ENCODE assay signal across 1 cellular context in the genomic region with DNA sequence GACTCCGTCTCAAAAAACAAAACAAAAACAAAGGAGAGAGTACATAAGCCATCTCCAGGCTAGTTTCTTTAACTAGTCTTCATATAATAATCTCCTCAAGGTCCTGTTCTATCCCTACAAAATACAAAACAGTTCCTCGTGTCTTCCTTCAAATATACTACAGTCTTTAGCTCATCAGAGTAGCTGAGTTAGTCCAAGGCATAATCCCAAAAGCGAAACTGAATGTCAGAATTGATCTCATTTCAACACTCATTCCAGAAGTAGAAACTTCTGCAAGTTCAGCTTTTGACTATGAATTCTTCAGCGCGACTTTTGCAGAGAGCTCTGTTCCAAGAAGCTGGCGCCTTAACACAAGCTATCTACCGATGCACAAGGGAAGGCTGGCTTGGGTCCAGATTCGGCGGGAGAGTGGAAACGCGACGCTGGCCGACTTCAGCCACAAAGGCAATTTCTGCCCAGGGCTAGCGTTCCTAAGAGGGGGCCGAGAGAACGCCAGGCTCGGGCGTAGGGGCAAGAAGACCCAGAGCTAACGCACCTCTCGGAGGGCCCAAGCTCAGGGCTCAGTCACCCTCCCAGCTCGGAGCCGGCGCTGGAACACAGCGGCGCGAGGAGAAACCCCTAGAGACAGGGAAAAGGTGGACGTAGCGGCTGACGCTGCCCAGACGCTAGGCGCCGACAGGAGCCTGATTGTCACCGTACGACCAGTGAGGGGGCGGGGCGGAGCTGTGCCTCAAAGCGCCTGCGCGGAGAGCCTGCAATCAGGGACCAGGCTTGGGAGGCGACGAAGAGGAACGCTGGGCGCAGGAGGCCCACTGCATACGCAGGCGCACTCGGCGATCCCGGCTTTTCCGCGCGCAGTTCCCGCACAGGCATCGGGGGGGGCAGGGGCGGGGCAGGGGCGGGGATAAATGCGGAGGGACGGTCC.
TF ChIP-seq lines count a peak whose summit lies in the region.

No MANE protein-coding gene starts in this region.

TF ChIP-seq in K562, 482 proteins besides CTCF, POLR2A, EP300 and RAD21 (continued from another document and continues in another):
- TF ChIP-seq ZNF263 (CRISPR knock-in tag; IDR thresholded peaks at IDR 0.05; ENCODE audit: borderline replicate concordance) (peak; percentile 34; the same call in 1 of the 2 replicates), ARHGAP35 (IDR thresholded peaks at IDR 0.05; ENCODE audit: partially characterized antibody) (no peak), FOXA3 (CRISPR knock-in tag; conservative IDR thresholded peaks at IDR 0.05 in 1 of 2, IDR thresholded peaks at IDR 0.05 in 1 of 2) (no peak), SNRNP70 (optimal IDR thresholded peaks at IDR 0.05; ENCODE audit: low read depth, low read length) (no peak), MCM2 (IDR thresholded peaks at IDR 0.05; ENCODE audit: low read depth) (no peak), KDM4B (IDR thresholded peaks at IDR 0.05; ENCODE audit: borderline replicate concordance in 2 of 2, low read depth in 1 of 2) (no peak), ZNF347 (CRISPR knock-in tag; IDR thresholded peaks at IDR 0.05; ENCODE audit: low read depth) (no peak), ELF1 (tag; IDR thresholded peaks at IDR 0.05) (no peak), MCM5 (IDR thresholded peaks at IDR 0.05; ENCODE audit: low read depth) (no peak), ZNF165 (CRISPR knock-in tag; IDR thresholded peaks at IDR 0.05; ENCODE audit: borderline replicate concordance) (no peak), NCOA1 (IDR thresholded peaks at IDR 0.05; ENCODE audit: low read depth) (no peak; the same call in 1 of the 2 replicates), CBX1 (IDR thresholded peaks at IDR 0.05; ENCODE audit: low read depth) (no peak), FOSL1 (tag; conservative IDR thresholded peaks at IDR 0.05) (no peak), TRIM28 (IDR thresholded peaks at IDR 0.05) (0 out of 2 replicates have a peak, but pooled peaks have one; percentile 63), NFXL1 (CRISPR knock-in tag; IDR thresholded peaks at IDR 0.05) (no peak; the same call in 1 of the 2 replicates), ZNF644 (tag; IDR thresholded peaks at IDR 0.05; ENCODE audit: low read depth) (no peak), ADNP (tag; IDR thresholded peaks at IDR 0.05) (no peak), TAL1 (IDR thresholded peaks at IDR 0.05) (peak; percentile 40; the same call in 1 of the 2 replicates), EHMT2 (IDR thresholded peaks at IDR 0.05) (no peak), STAG1 (CRISPR knock-in tag; IDR thresholded peaks at IDR 0.05; ENCODE audit: borderline replicate concordance) (no peak), CHD1 (IDR thresholded peaks at IDR 0.05; ENCODE audit: low read length) (peak; percentile 32), NR2C1 (IDR thresholded peaks at IDR 0.05) (no peak), NR2C1 (tag; IDR thresholded peaks at IDR 0.05) (no peak), MXI1 (IDR thresholded peaks at IDR 0.05; ENCODE audit: low read depth, low read length) (no peak; the same call in 1 of the 2 replicates), FOXA1 (IDR thresholded peaks at IDR 0.05; ENCODE audit: borderline replicate concordance) (no peak)
- TF ChIP-seq, protein P1, sequence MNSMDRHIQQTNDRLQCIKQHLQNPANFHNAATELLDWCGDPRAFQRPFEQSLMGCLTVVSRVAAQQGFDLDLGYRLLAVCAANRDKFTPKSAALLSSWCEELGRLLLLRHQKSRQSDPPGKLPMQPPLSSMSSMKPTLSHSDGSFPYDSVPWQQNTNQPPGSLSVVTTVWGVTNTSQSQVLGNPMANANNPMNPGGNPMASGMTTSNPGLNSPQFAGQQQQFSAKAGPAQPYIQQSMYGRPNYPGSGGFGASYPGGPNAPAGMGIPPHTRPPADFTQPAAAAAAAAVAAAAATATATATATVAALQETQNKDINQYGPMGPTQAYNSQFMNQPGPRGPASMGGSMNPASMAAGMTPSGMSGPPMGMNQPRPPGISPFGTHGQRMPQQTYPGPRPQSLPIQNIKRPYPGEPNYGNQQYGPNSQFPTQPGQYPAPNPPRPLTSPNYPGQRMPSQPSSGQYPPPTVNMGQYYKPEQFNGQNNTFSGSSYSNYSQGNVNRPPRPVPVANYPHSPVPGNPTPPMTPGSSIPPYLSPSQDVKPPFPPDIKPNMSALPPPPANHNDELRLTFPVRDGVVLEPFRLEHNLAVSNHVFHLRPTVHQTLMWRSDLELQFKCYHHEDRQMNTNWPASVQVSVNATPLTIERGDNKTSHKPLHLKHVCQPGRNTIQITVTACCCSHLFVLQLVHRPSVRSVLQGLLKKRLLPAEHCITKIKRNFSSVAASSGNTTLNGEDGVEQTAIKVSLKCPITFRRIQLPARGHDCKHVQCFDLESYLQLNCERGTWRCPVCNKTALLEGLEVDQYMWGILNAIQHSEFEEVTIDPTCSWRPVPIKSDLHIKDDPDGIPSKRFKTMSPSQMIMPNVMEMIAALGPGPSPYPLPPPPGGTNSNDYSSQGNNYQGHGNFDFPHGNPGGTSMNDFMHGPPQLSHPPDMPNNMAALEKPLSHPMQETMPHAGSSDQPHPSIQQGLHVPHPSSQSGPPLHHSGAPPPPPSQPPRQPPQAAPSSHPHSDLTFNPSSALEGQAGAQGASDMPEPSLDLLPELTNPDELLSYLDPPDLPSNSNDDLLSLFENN (IDR thresholded peaks at IDR 0.05; ENCODE audit: low read depth in 2 of 2, low read length in 2 of 2), result 0 out of 4 replicates have a peak, but pooled peaks of 1 of the 2 experiments have one; percentile 9
- TF ChIP-seq, protein P2, sequence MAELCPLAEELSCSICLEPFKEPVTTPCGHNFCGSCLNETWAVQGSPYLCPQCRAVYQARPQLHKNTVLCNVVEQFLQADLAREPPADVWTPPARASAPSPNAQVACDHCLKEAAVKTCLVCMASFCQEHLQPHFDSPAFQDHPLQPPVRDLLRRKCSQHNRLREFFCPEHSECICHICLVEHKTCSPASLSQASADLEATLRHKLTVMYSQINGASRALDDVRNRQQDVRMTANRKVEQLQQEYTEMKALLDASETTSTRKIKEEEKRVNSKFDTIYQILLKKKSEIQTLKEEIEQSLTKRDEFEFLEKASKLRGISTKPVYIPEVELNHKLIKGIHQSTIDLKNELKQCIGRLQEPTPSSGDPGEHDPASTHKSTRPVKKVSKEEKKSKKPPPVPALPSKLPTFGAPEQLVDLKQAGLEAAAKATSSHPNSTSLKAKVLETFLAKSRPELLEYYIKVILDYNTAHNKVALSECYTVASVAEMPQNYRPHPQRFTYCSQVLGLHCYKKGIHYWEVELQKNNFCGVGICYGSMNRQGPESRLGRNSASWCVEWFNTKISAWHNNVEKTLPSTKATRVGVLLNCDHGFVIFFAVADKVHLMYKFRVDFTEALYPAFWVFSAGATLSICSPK (IDR thresholded peaks at IDR 0.05; ENCODE audit: borderline replicate concordance), result no peak; the same call in 1 of the 2 replicates
- TF ChIP-seq, protein P3, sequence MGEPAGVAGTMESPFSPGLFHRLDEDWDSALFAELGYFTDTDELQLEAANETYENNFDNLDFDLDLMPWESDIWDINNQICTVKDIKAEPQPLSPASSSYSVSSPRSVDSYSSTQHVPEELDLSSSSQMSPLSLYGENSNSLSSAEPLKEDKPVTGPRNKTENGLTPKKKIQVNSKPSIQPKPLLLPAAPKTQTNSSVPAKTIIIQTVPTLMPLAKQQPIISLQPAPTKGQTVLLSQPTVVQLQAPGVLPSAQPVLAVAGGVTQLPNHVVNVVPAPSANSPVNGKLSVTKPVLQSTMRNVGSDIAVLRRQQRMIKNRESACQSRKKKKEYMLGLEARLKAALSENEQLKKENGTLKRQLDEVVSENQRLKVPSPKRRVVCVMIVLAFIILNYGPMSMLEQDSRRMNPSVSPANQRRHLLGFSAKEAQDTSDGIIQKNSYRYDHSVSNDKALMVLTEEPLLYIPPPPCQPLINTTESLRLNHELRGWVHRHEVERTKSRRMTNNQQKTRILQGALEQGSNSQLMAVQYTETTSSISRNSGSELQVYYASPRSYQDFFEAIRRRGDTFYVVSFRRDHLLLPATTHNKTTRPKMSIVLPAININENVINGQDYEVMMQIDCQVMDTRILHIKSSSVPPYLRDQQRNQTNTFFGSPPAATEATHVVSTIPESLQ (CRISPR knock-in tag; IDR thresholded peaks at IDR 0.05), result peak; percentile 82; the same call in 1 of the 2 replicates
- TF ChIP-seq, protein P4, sequence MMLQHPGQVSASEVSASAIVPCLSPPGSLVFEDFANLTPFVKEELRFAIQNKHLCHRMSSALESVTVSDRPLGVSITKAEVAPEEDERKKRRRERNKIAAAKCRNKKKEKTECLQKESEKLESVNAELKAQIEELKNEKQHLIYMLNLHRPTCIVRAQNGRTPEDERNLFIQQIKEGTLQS (IDR thresholded peaks at IDR 0.05), result no peak
- TF ChIP-seq, protein P4 (CRISPR knock-in tag; conservative IDR thresholded peaks at IDR 0.05), result 0 out of 2 replicates have a peak, but pooled peaks have one; percentile 37
- TF ChIP-seq, protein P5, sequence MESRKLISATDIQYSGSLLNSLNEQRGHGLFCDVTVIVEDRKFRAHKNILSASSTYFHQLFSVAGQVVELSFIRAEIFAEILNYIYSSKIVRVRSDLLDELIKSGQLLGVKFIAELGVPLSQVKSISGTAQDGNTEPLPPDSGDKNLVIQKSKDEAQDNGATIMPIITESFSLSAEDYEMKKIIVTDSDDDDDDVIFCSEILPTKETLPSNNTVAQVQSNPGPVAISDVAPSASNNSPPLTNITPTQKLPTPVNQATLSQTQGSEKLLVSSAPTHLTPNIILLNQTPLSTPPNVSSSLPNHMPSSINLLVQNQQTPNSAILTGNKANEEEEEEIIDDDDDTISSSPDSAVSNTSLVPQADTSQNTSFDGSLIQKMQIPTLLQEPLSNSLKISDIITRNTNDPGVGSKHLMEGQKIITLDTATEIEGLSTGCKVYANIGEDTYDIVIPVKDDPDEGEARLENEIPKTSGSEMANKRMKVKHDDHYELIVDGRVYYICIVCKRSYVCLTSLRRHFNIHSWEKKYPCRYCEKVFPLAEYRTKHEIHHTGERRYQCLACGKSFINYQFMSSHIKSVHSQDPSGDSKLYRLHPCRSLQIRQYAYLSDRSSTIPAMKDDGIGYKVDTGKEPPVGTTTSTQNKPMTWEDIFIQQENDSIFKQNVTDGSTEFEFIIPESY (CRISPR knock-in tag; IDR thresholded peaks at IDR 0.05), result peak; percentile 68; the same call in 1 of the 2 replicates
- TF ChIP-seq, protein P6, sequence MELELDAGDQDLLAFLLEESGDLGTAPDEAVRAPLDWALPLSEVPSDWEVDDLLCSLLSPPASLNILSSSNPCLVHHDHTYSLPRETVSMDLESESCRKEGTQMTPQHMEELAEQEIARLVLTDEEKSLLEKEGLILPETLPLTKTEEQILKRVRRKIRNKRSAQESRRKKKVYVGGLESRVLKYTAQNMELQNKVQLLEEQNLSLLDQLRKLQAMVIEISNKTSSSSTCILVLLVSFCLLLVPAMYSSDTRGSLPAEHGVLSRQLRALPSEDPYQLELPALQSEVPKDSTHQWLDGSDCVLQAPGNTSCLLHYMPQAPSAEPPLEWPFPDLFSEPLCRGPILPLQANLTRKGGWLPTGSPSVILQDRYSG (tag; conservative IDR thresholded peaks at IDR 0.05; ENCODE audit: low read depth), result 0 out of 2 replicates have a peak, but pooled peaks have one; percentile 18
- TF ChIP-seq, protein P7, sequence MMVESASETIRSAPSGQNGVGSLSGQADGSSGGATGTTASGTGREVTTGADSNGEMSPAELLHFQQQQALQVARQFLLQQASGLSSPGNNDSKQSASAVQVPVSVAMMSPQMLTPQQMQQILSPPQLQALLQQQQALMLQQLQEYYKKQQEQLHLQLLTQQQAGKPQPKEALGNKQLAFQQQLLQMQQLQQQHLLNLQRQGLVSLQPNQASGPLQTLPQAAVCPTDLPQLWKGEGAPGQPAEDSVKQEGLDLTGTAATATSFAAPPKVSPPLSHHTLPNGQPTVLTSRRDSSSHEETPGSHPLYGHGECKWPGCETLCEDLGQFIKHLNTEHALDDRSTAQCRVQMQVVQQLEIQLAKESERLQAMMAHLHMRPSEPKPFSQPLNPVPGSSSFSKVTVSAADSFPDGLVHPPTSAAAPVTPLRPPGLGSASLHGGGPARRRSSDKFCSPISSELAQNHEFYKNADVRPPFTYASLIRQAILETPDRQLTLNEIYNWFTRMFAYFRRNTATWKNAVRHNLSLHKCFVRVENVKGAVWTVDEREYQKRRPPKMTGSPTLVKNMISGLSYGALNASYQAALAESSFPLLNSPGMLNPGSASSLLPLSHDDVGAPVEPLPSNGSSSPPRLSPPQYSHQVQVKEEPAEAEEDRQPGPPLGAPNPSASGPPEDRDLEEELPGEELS (CRISPR knock-in tag; IDR thresholded peaks at IDR 0.05; ENCODE audit: borderline replicate concordance), result no peak
- TF ChIP-seq, protein P8, sequence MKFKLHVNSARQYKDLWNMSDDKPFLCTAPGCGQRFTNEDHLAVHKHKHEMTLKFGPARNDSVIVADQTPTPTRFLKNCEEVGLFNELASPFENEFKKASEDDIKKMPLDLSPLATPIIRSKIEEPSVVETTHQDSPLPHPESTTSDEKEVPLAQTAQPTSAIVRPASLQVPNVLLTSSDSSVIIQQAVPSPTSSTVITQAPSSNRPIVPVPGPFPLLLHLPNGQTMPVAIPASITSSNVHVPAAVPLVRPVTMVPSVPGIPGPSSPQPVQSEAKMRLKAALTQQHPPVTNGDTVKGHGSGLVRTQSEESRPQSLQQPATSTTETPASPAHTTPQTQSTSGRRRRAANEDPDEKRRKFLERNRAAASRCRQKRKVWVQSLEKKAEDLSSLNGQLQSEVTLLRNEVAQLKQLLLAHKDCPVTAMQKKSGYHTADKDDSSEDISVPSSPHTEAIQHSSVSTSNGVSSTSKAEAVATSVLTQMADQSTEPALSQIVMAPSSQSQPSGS (CRISPR knock-in tag; IDR thresholded peaks at IDR 0.05), result no peak
- TF ChIP-seq, protein P9, sequence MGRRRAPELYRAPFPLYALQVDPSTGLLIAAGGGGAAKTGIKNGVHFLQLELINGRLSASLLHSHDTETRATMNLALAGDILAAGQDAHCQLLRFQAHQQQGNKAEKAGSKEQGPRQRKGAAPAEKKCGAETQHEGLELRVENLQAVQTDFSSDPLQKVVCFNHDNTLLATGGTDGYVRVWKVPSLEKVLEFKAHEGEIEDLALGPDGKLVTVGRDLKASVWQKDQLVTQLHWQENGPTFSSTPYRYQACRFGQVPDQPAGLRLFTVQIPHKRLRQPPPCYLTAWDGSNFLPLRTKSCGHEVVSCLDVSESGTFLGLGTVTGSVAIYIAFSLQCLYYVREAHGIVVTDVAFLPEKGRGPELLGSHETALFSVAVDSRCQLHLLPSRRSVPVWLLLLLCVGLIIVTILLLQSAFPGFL (CRISPR knock-in tag; IDR thresholded peaks at IDR 0.05), result no peak
